9 cellular contexts compared by ENCODE assay signal in genomic region chr5:130720355-130720754, GRCh38.
DNase-seq lines count a peak whose midpoint lies in the region; FAIRE-seq and TF ChIP-seq lines count a peak whose summit lies in the region.
"Had no signal": no experiment of that assay in that cellular context is flagged by ENCODE, and none has a peak within 500 bp of the region (broad histone marks: within the 10 kb centered on the region; RNA-seq: fewer than 3 reads in every experiment).

No MANE protein-coding gene starts in this region.

- H3K27ac ChIP-seq in left ventricle myocardium inferior (replicated peaks) (no peak overlapping the region), PC-9 (no peak overlapping the region), substantia nigra (ENCODE audit: low read depth, low read length, poor library complexity, severe bottlenecking) (no peak overlapping the region)

- H3K4me1 ChIP-seq in left ventricle myocardium inferior: no peaks in the 10 kb centered on the region
- H3K4me1 ChIP-seq in PC-9 (replicated peaks; ENCODE audit: insufficient read depth): no peaks in the 10 kb centered on the region

- no peaks in the 10 kb centered on the region for H3K79me2 ChIP-seq in PC-9 (ENCODE audit: low read depth)

- CTCF ChIA-PET in PC-9 (lab: Charles Lee): interaction anchor here (0.6 kb wide), 2 partner anchors 300 to 521 kb away, joined by 3 to 4 read pairs; no protein-coding TSS in a partner anchor

- H3K4me2 ChIP-seq in PC-9: no peak overlapping the region

- H2AFZ ChIP-seq in PC-9: no peak overlapping the region

- intact Hi-C loops in left ventricle myocardium inferior (cut with micrococcal nuclease) (no loop called here), cardiac septum (cut with DNase I) (no loop called here), PC-9 (cut with micrococcal nuclease; ENCODE audit: unreplicated experiment) (loop anchor here (1.0 kb wide), 1 partner anchor 611 kb away; no protein-coding TSS in a partner anchor)

- FAIRE-seq in urothelium cell line (lab: Jason Lieb, UNC): no peak

- H3F3A ChIP-seq in PC-9 (ENCODE audit: insufficient read depth, low read depth): no peaks in the 10 kb centered on the region

- peaks cover 3% of the 10 kb centered on the region for H3K27me3 ChIP-seq in left ventricle myocardium inferior (ENCODE audit: low read depth)
- no peaks in the 10 kb centered on the region for H3K27me3 ChIP-seq in PC-9 (ENCODE audit: insufficient read depth, low read depth)

- POLR2A ChIA-PET in PC-9 (lab: Charles Lee; ENCODE audit: unreplicated experiment): no interaction called here

- no peaks in the 10 kb centered on the region for H4K20me1 ChIP-seq in PC-9 (ENCODE audit: insufficient read depth)

- H3K9me3 ChIP-seq in left ventricle myocardium inferior (replicated peaks): no peaks in the 10 kb centered on the region
- no peaks in the 10 kb centered on the region for H3K9me3 ChIP-seq in PC-9 (ENCODE audit: insufficient read depth, low read depth)

- no TSS peak for BruUV-seq in PC-9 (replicated peaks; lab: Mats Ljungman, UMichigan)

- DNase-seq in left ventricle myocardium inferior (no peak), cardiac septum (ENCODE audit: low spot score) (no peak), PC-9 (no peak), fibroblast of pulmonary artery (ENCODE audit: low read depth) (peak; percentile 80), urothelium cell line (ENCODE audit: low spot score) (peak; percentile 45), T1000 (lab: John Stamatoyannopoulos, UW) (no peak), substantia nigra (lab: John Stamatoyannopoulos, UW) (no peak)
- no peak for DNase-seq in activated CD4-positive, CD25-positive, alpha-beta regulatory T cell treated with anti-CD3 and anti-CD28 coated beads, Interleukin-2, amount 50 U/mL, for 72 hours
- DNase-seq: activated CD8-positive, alpha-beta T cell treated with anti-CD3 and anti-CD28 coated beads for 36 hours had no signal

- no peaks in the 10 kb centered on the region for H3K36me3 ChIP-seq in left ventricle myocardium inferior
- no peaks in the 10 kb centered on the region for H3K36me3 ChIP-seq in PC-9 (ENCODE audit: low read depth)

- H3K9me2 ChIP-seq in PC-9 (ENCODE audit: insufficient read depth): no peaks in the 10 kb centered on the region

- peak; percentile 17 for TF ChIP-seq CTCF in left ventricle myocardium inferior (IDR thresholded peaks at IDR 0.05; ENCODE audit: borderline replicate concordance)
- peak; percentile 76 for TF ChIP-seq CTCF in PC-9 (conservative IDR thresholded peaks at IDR 0.05)
- peak; percentile 82 for TF ChIP-seq CTCF in fibroblast of pulmonary artery (IDR thresholded peaks at IDR 0.05; ENCODE audit: low read length, missing control alignments)

- H3K4me3 ChIP-seq in left ventricle myocardium inferior: no peak overlapping the region
- no peak overlapping the region for H3K4me3 ChIP-seq in PC-9
- no peak overlapping the region for H3K4me3 ChIP-seq in fibroblast of pulmonary artery (replicated peaks; ENCODE audit: low read depth, low read length)

Comparison
In these comparisons a context has a peak if more than half of its experiments do, and no peak if none do; other contexts are left out.
1. DNase-seq: peak in fibroblast of pulmonary artery (single experiment) and urothelium cell line (single experiment); none in left ventricle myocardium inferior (single experiment), cardiac septum (single experiment), PC-9 (0 of 2), T1000 (single experiment), substantia nigra (0 of 49) and activated CD4-positive, CD25-positive, alpha-beta regulatory T cell treated with anti-CD3 and anti-CD28 coated beads, Interleukin-2, amount 50 U/mL, for 72 hours (single experiment).
2. CTCF ChIP-seq: peak in every context shown above with its lines; median percentile 82 in fibroblast of pulmonary artery; 76 in PC-9; 17 in left ventricle myocardium inferior.